In genomic region chr19:13831560-13832056, GRCh38 we compare ENCODE assay signal across 1 cellular context.
TF ChIP-seq lines count a peak whose summit lies in the region.

No MANE protein-coding gene starts in this region.

TF ChIP-seq in K562, 482 proteins besides CTCF, POLR2A, EP300 and RAD21:
- TF ChIP-seq ZFP36 (IDR thresholded peaks at IDR 0.05; ENCODE audit: low read depth, low read length, partially characterized antibody): no peak
- 0 out of 2 replicates have a peak, but pooled peaks have one; percentile 21 for TF ChIP-seq ZBTB7A (IDR thresholded peaks at IDR 0.05; ENCODE audit: borderline replicate concordance, control insufficient read depth, low read depth, low read length)
